Comparison of ENCODE assay signal across 8 cellular contexts in genomic region chr17:75785016-75785769, GRCh38. TPM values are rescaled to one million over a fixed set of nuclear protein-coding genes. Genes with fewer than 3 reads are reported as not detected.
A peak's percentile ranks its signal among the peaks of the same experiment; 100 is the strongest.
DNase-seq lines count a peak whose midpoint lies in the region; ATAC-seq lines count a peak whose summit lies in the region.

No MANE protein-coding gene starts in this region.

- DNase-seq in CD4-positive, CD25-positive, alpha-beta regulatory T cell, result peak in 2 of 3 donors; percentile 67 to 88
- peak; percentile 77 for DNase-seq in NCI-H82 treated with DMSO at 0.1 percent for 48 hours (lab: John Stamatoyannopoulos, UW; ENCODE audit: unreplicated experiment)
- peak; percentile 93 for DNase-seq in activated CD8-positive, alpha-beta memory T cell treated with anti-CD3 and anti-CD28 coated beads, Interleukin-2, amount 50 U/mL, for 48 hours
- DNase-seq in stimulated activated CD8-positive, alpha-beta memory T cell treated with anti-CD3 and anti-CD28 coated beads, Interleukin-7, amount 100 ng/mL, for 48 hours (ENCODE audit: extremely low read depth in 1 of 2, low read depth in 1 of 2), result peak; percentile 76 to 83

- no peaks in the 10 kb centered on the region for H3K27me3 ChIP-seq in CD4-positive, CD25-positive, alpha-beta regulatory T cell (ENCODE audit: control insufficient read depth, insufficient read depth, low read length)
- H3K27me3 ChIP-seq in muscle layer of duodenum (ENCODE audit: low read depth, low read length), result no peaks in the 10 kb centered on the region

- no peaks in the 10 kb centered on the region for H3K9me3 ChIP-seq in CD4-positive, CD25-positive, alpha-beta regulatory T cell (ENCODE audit: control insufficient read depth in 2 of 2, low read length in 2 of 2)
- H3K9me3 ChIP-seq in muscle layer of duodenum (ENCODE audit: control insufficient read depth in 1 of 2, low read length in 2 of 2), result no peaks in the 10 kb centered on the region

- peak overlapping the region; percentile 99 to 100 (median 100) for H3K27ac Mint-ChIP-seq in CD4-positive, CD25-positive, alpha-beta regulatory T cell

- ATAC-seq in CD4-positive, CD25-positive, alpha-beta regulatory T cell (ENCODE audit: low read depth in 2 of 2), result peak; percentile 72 to 73
- ATAC-seq in GM19328 (IDR thresholded peaks at IDR 0.05; ENCODE audit: unreplicated experiment), result peak; percentile 47
- ATAC-seq in HG03457 (IDR thresholded peaks at IDR 0.05; ENCODE audit: unreplicated experiment), result peak; percentile 30
- peak; percentile 88 for ATAC-seq in esophagus mucosa

- no peaks in the 10 kb centered on the region for H3K36me3 ChIP-seq in CD4-positive, CD25-positive, alpha-beta regulatory T cell (ENCODE audit: control insufficient read depth, insufficient read depth, low read length)
- peaks cover 0 to 4% of the 10 kb centered on the region in 2 donors for H3K36me3 ChIP-seq in muscle layer of duodenum (ENCODE audit: control insufficient read depth in 1 of 2, insufficient read depth in 2 of 2, low read length in 2 of 2)

- no peaks in the 10 kb centered on the region for H3K36me3 Mint-ChIP-seq in CD4-positive, CD25-positive, alpha-beta regulatory T cell

- H3K4me1 ChIP-seq in CD4-positive, CD25-positive, alpha-beta regulatory T cell (ENCODE audit: control insufficient read depth, insufficient read depth, low read length, poor library complexity, severe bottlenecking), result peaks cover 53% of the 10 kb centered on the region
- H3K4me1 ChIP-seq in muscle layer of duodenum (ENCODE audit: control insufficient read depth in 1 of 2, insufficient read depth in 2 of 2, low read length in 2 of 2), result peaks cover 15 to 28% of the 10 kb centered on the region in 2 donors

- H3K4me3 Mint-ChIP-seq in CD4-positive, CD25-positive, alpha-beta regulatory T cell, result peak overlapping the region; percentile 87 to 97 (median 96)

- peaks cover 7 to 55% (median 33%) of the 10 kb centered on the region in 4 donors for H3K4me1 Mint-ChIP-seq in CD4-positive, CD25-positive, alpha-beta regulatory T cell

- H3K27ac ChIP-seq in CD4-positive, CD25-positive, alpha-beta regulatory T cell (ENCODE audit: insufficient read depth, low read length, poor library complexity, severe bottlenecking), result peak overlapping the region; percentile 100
- peak overlapping the region; percentile 100 for H3K27ac ChIP-seq in muscle layer of duodenum (ENCODE audit: low read length)

- peaks cover 4% of the 10 kb centered on the region for H3K27me3 Mint-ChIP-seq in CD4-positive, CD25-positive, alpha-beta regulatory T cell

- H3K4me3 ChIP-seq in CD4-positive, CD25-positive, alpha-beta regulatory T cell (ENCODE audit: low read depth, low read length), result peak overlapping the region; percentile 91
- H3K4me3 ChIP-seq in muscle layer of duodenum (ENCODE audit: low read depth in 1 of 2, low read length in 2 of 2), result peak overlapping the region; percentile 56 to 86

- no peaks in the 10 kb centered on the region for H3K9me3 Mint-ChIP-seq in CD4-positive, CD25-positive, alpha-beta regulatory T cell

RNA-seq across cellular contexts. Expression of gene UNK, which starts 0.6 kb away (rescaled TPM):
- total RNA-seq in CD4-positive, CD25-positive, alpha-beta regulatory T cell, result 33.9 TPM
- 10 to 100 TPM; 15.3 to 24.5 (median 23.0) TPM for polyA plus RNA-seq in CD4-positive, CD25-positive, alpha-beta regulatory T cell
- 17.3 TPM for total RNA-seq in esophagus mucosa

RNA-seq across cellular contexts. Expression of gene GALK1, which starts 20.2 kb away (rescaled TPM):
- total RNA-seq in CD4-positive, CD25-positive, alpha-beta regulatory T cell, result 9.1 TPM
- 10 to 100 TPM; 18.7 to 24.3 (median 21.9) TPM for polyA plus RNA-seq in CD4-positive, CD25-positive, alpha-beta regulatory T cell
- total RNA-seq in esophagus mucosa, result 29.1 TPM

RNA-seq across cellular contexts. Expression of gene UNC13D, which starts 59.0 kb away (rescaled TPM):
- total RNA-seq in CD4-positive, CD25-positive, alpha-beta regulatory T cell, result 149 TPM
- polyA plus RNA-seq in CD4-positive, CD25-positive, alpha-beta regulatory T cell, result 10 to 100 TPM; 41.6 to 51.7 (median 45.0) TPM
- total RNA-seq in esophagus mucosa, result 26.0 TPM

Comparison
In these comparisons a context has a peak if more than half of its experiments do, and no peak if none do; other contexts are left out.
1. Peak in every context shown above with its lines: DNase-seq, ATAC-seq, H3K4me3 ChIP-seq and H3K27ac ChIP-seq.
2. ATAC-seq: peak in every context shown above with its lines; median percentile 88 in esophagus mucosa; 72 in CD4-positive, CD25-positive, alpha-beta regulatory T cell; 47 in GM19328; 30 in HG03457.